In the genomic region with DNA sequence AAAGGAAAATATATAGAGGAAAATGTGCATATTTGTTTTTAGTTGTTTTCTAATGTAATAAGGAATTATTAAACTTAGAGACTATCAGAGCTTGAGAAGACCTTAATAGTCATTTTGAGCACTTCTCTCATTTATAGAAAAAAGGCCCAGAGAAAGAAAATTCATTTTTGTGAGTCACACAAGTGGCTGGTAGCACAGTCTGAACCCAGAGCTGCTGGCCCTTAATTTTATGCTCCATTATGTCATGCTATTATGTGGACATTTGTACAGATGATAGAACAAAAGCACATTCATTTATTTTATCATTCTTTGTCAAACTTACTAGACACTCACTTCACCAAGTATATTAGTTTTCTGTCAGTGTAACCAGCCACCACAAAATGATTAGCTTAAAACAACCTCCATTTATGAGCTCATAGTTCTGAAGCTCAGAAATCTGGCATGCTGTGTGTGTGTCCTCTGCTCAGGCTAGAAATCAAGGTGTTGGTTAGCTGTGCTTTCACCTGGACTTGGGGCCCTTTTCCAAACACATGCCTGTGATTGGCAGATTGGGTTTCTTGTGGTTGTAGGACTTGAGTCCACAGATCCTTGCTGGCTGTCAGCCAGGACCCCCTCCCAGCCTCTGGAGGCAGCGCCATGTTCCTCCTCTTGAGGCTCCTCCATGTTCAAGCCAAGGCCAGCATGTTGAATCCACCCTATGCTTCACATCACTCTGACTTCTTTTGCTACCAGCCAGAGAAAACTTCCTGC, we compare ENCODE assay signal across 14 cellular contexts.
DNase-seq lines count a peak whose midpoint lies in the region; ATAC-seq and TF ChIP-seq lines count a peak whose summit lies in the region.
"Had no signal": no experiment of that assay in that cellular context is flagged by ENCODE, and none has a peak within 500 bp of the region (broad histone marks: within the 10 kb centered on the region; RNA-seq: fewer than 3 reads in every experiment).

No MANE protein-coding gene starts in this region.

- H3K27ac Mint-ChIP-seq in stimulated activated naive CD8-positive, alpha-beta T cell treated with anti-CD3 and anti-CD28 coated beads, Interleukin-15, amount 100 ng/mL, for 72 hours = no peak overlapping the region

- H4K20me1 ChIP-seq in KMS-11 (ENCODE audit: insufficient read depth) = no peaks in the 10 kb centered on the region

- no peak overlapping the region for H3K4me3 ChIP-seq in KMS-11 (IDR thresholded peaks at IDR 0.05; ENCODE audit: insufficient read depth, low read depth, low read length)
- H3K4me3 ChIP-seq: sigmoid colon, transverse colon had no signal

- H3K4me3 Mint-ChIP-seq in stimulated activated naive CD8-positive, alpha-beta T cell treated with anti-CD3 and anti-CD28 coated beads, Interleukin-15, amount 100 ng/mL, for 72 hours = no peak overlapping the region

- peak overlapping the region; percentile 45 for H3K27ac ChIP-seq in KMS-11
- H3K27ac ChIP-seq: sigmoid colon, transverse colon had no signal

- peak overlapping the region; percentile 55 for H3K4me2 ChIP-seq in KMS-11

- no peak for TF ChIP-seq CTCF in KMS-11 (conservative IDR thresholded peaks at IDR 0.05; ENCODE audit: low read depth, low read length)

- H3K27me3 Mint-ChIP-seq in stimulated activated naive CD8-positive, alpha-beta T cell treated with anti-CD3 and anti-CD28 coated beads, Interleukin-15, amount 100 ng/mL, for 72 hours = no peaks in the 10 kb centered on the region

- H3K4me1 Mint-ChIP-seq in stimulated activated naive CD8-positive, alpha-beta T cell treated with anti-CD3 and anti-CD28 coated beads, Interleukin-15, amount 100 ng/mL, for 72 hours = peaks cover 17% of the 10 kb centered on the region

- no peaks in the 10 kb centered on the region for H3K79me2 ChIP-seq in KMS-11 (ENCODE audit: insufficient read depth, low read depth)

- no peaks in the 10 kb centered on the region for H3K27me3 ChIP-seq in KMS-11 (ENCODE audit: insufficient read depth, low read depth)
- H3K27me3 ChIP-seq: sigmoid colon, transverse colon had no signal

- no peak for DNase-seq in stimulated activated naive CD8-positive, alpha-beta T cell treated with anti-CD3 and anti-CD28 coated beads, Interleukin-15, amount 100 ng/mL, for 72 hours
- DNase-seq in stimulated activated naive CD8-positive, alpha-beta T cell treated with anti-CD3 and anti-CD28 coated beads, Interleukin-15, Interleukin-2, amounts not matched to agents 100 U/mL and 50 U/mL, for 24 hours = no peak
- DNase-seq in astrocyte of the hippocampus (ENCODE audit: low read depth, low spot score) (peak; percentile 15), NCI-H187 (lab: John Stamatoyannopoulos, UW) (no peak), H4 (ENCODE audit: low spot score) (no peak)
- DNase-seq: DMS153; glutamatergic neuron; SIG-M5; sigmoid colon; stimulated activated CD4-positive, alpha-beta T cell treated with anti-CD3 and anti-CD28 coated beads, Interleukin-4, amount 100 ng/mL, for 24 hours; transverse colon had no signal

- peaks cover 8 to 11% of the 10 kb centered on the region in 2 donors for H3K9me3 Mint-ChIP-seq in stimulated activated naive CD8-positive, alpha-beta T cell treated with anti-CD3 and anti-CD28 coated beads, Interleukin-15, amount 100 ng/mL, for 72 hours

- H3K9ac ChIP-seq in KMS-11 = no peak overlapping the region; the same call in 1 of the 2 replicates

- H2AFZ ChIP-seq in KMS-11 (ENCODE audit: low read depth) = peak overlapping the region; percentile 24; the same call in 1 of the 2 replicates

- H3K4me1 ChIP-seq in KMS-11 (ENCODE audit: low read depth, poor library complexity, severe bottlenecking) = peaks cover 30% of the 10 kb centered on the region

- H3K36me3 ChIP-seq in KMS-11 (ENCODE audit: insufficient read depth) = no peaks in the 10 kb centered on the region
- H3K36me3 ChIP-seq: sigmoid colon, transverse colon had no signal

- ATAC-seq in stimulated activated naive CD8-positive, alpha-beta T cell treated with anti-CD3 and anti-CD28 coated beads, Interleukin-15, amount 100 ng/mL, for 72 hours = peak; percentile 48
- ATAC-seq in stimulated activated naive CD8-positive, alpha-beta T cell treated with anti-CD3 and anti-CD28 coated beads, Interleukin-15, Interleukin-2, amounts not matched to agents 100 U/mL and 50 U/mL, for 24 hours = no peak
- ATAC-seq in GM21619 (IDR thresholded peaks at IDR 0.05; ENCODE audit: unreplicated experiment) = no peak
- no peak for ATAC-seq in HG02571 (IDR thresholded peaks at IDR 0.05; ENCODE audit: unreplicated experiment)
